ENCODE assay signal across 1 cellular context in genomic region chr11:74929431-74930363, GRCh38.
TF ChIP-seq lines count a peak whose summit lies in the region.

No MANE protein-coding gene starts in this region.

TF ChIP-seq in HepG2, 621 proteins besides CTCF, POLR2A, EP300 and RAD21:
- no peak for TF ChIP-seq ZBTB44 (CRISPR knock-in tag; IDR thresholded peaks at IDR 0.05)
- no peak for TF ChIP-seq RARG (CRISPR knock-in tag; IDR thresholded peaks at IDR 0.05; ENCODE audit: low read depth)
- TF ChIP-seq, protein P1, sequence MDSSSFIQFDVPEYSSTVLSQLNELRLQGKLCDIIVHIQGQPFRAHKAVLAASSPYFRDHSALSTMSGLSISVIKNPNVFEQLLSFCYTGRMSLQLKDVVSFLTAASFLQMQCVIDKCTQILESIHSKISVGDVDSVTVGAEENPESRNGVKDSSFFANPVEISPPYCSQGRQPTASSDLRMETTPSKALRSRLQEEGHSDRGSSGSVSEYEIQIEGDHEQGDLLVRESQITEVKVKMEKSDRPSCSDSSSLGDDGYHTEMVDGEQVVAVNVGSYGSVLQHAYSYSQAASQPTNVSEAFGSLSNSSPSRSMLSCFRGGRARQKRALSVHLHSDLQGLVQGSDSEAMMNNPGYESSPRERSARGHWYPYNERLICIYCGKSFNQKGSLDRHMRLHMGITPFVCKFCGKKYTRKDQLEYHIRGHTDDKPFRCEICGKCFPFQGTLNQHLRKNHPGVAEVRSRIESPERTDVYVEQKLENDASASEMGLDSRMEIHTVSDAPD (CRISPR knock-in tag; IDR thresholded peaks at IDR 0.05), result no peak
- no peak for TF ChIP-seq ZFP36L1 (CRISPR knock-in tag; IDR thresholded peaks at IDR 0.05)
- no peak for TF ChIP-seq ATF3 (CRISPR knock-in tag; IDR thresholded peaks at IDR 0.05)
- TF ChIP-seq SOX6 (IDR thresholded peaks at IDR 0.05), result no peak
- TF ChIP-seq SOX6 (CRISPR knock-in tag; IDR thresholded peaks at IDR 0.05), result no peak
- TF ChIP-seq ZNF235 (CRISPR knock-in tag; IDR thresholded peaks at IDR 0.05; ENCODE audit: borderline replicate concordance), result no peak
- no peak for TF ChIP-seq ZNF772 (CRISPR knock-in tag; IDR thresholded peaks at IDR 0.05)
- TF ChIP-seq THAP11 (CRISPR knock-in tag; IDR thresholded peaks at IDR 0.05), result 0 out of 2 replicates have a peak, but pooled peaks have one; percentile 14
- TF ChIP-seq BCL3 (CRISPR knock-in tag; IDR thresholded peaks at IDR 0.05), result no peak
- peak; percentile 88 for TF ChIP-seq STAG1 (CRISPR knock-in tag; IDR thresholded peaks at IDR 0.05)
- TF ChIP-seq CHCHD3 (CRISPR knock-in tag; IDR thresholded peaks at IDR 0.05), result no peak
- peak; percentile 70 for TF ChIP-seq SMC3 (IDR thresholded peaks at IDR 0.05; ENCODE audit: low read length)
- TF ChIP-seq SKI (IDR thresholded peaks at IDR 0.05; ENCODE audit: partially characterized antibody), result no peak
- TF ChIP-seq ETV6 (CRISPR knock-in tag; conservative IDR thresholded peaks at IDR 0.05), result no peak
- TF ChIP-seq, protein P2, sequence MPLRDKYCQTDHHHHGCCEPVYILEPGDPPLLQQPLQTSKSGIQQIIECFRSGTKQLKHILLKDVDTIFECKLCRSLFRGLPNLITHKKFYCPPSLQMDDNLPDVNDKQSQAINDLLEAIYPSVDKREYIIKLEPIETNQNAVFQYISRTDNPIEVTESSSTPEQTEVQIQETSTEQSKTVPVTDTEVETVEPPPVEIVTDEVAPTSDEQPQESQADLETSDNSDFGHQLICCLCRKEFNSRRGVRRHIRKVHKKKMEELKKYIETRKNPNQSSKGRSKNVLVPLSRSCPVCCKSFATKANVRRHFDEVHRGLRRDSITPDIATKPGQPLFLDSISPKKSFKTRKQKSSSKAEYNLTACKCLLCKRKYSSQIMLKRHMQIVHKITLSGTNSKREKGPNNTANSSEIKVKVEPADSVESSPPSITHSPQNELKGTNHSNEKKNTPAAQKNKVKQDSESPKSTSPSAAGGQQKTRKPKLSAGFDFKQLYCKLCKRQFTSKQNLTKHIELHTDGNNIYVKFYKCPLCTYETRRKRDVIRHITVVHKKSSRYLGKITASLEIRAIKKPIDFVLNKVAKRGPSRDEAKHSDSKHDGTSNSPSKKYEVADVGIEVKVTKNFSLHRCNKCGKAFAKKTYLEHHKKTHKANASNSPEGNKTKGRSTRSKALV (CRISPR knock-in tag; IDR thresholded peaks at IDR 0.05), result no peak
- TF ChIP-seq, protein P3, sequence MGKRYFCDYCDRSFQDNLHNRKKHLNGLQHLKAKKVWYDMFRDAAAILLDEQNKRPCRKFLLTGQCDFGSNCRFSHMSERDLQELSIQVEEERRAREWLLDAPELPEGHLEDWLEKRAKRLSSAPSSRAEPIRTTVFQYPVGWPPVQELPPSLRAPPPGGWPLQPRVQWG (CRISPR knock-in tag; IDR thresholded peaks at IDR 0.05; ENCODE audit: borderline replicate concordance, low read depth), result no peak
- no peak for TF ChIP-seq AKNA (CRISPR knock-in tag; IDR thresholded peaks at IDR 0.05; ENCODE audit: borderline replicate concordance)
- TF ChIP-seq ZBTB21 (CRISPR knock-in tag; IDR thresholded peaks at IDR 0.05), result no peak
- no peak for TF ChIP-seq ZZZ3 (CRISPR knock-in tag; IDR thresholded peaks at IDR 0.05; ENCODE audit: borderline replicate concordance)
- no peak for TF ChIP-seq MIER2 (CRISPR knock-in tag; IDR thresholded peaks at IDR 0.05)
